29 cellular contexts compared by ENCODE assay signal in genomic region chr10:67519434-67519833, GRCh38.
"Had no signal": no experiment of that assay in that cellular context is flagged by ENCODE, and none has a peak within 500 bp of the region (broad histone marks: within the 10 kb centered on the region; RNA-seq: fewer than 3 reads in every experiment).

No MANE protein-coding gene starts in this region.

- H3K27ac Mint-ChIP-seq: activated CD4-positive, alpha-beta memory T cell treated with anti-CD3 and anti-CD28 coated beads for 36 hours; activated naive CD4-positive, alpha-beta T cell treated with anti-CD3 and anti-CD28 coated beads for 36 hours; activated naive CD8-positive, alpha-beta T cell treated with anti-CD3 and anti-CD28 coated beads for 36 hours; activated T-helper 1 cell treated with anti-CD3 and anti-CD28 coated beads, Interleukin-12 subunit alpha, Interleukin-12 subunit beta, Interleukin-2, Interleukin-4 antibody, amounts not matched to agents 30 ng/mL and 10 ng/mL and 1 ng/mL, durations not matched to agents 14 hours and 24 hours and 36 hours; brain; endodermal cell; natural killer cell treated with Interleukin-12 subunit alpha and Interleukin-12 subunit beta and Interleukin-15 and Interleukin-18, amount 100 ng/mL, for 72 hours; stimulated activated effector memory CD8-positive, alpha-beta T cell treated with anti-CD3 and anti-CD28 coated beads, Interleukin-12 subunit alpha, Interleukin-12 subunit beta, amount 100 ng/mL, for 72 hours; stimulated activated naive CD8-positive, alpha-beta T cell treated with anti-CD3 and anti-CD28 coated beads, Interleukin-15, Interleukin-2, amounts not matched to agents 100 ng/mL and 50 ng/mL, for 24 hours; T-helper 1 cell treated with Interleukin-12 subunit alpha and Interleukin-12 subunit beta and Interleukin-4 antibody, amounts not matched to agents 30 μg/mL and 1 μg/mL, for 36 hours had no signal

- H3K36me3 ChIP-seq: ascending aorta, lower lobe of right lung, neutrophil, sigmoid colon, thoracic aorta, WERI-Rb-1 had no signal

- H3K9me3 Mint-ChIP-seq: activated CD4-positive, alpha-beta memory T cell treated with anti-CD3 and anti-CD28 coated beads for 36 hours; activated naive CD4-positive, alpha-beta T cell treated with anti-CD3 and anti-CD28 coated beads for 36 hours; activated naive CD8-positive, alpha-beta T cell treated with anti-CD3 and anti-CD28 coated beads for 36 hours; activated T-helper 1 cell treated with anti-CD3 and anti-CD28 coated beads, Interleukin-12 subunit alpha, Interleukin-12 subunit beta, Interleukin-2, Interleukin-4 antibody, amounts not matched to agents 30 ng/mL and 10 ng/mL and 1 ng/mL, durations not matched to agents 14 hours and 24 hours and 36 hours; brain; endodermal cell; natural killer cell treated with Interleukin-12 subunit alpha and Interleukin-12 subunit beta and Interleukin-15 and Interleukin-18, amount 100 ng/mL, for 72 hours; stimulated activated effector memory CD8-positive, alpha-beta T cell treated with anti-CD3 and anti-CD28 coated beads, Interleukin-12 subunit alpha, Interleukin-12 subunit beta, amount 100 ng/mL, for 72 hours; stimulated activated naive CD8-positive, alpha-beta T cell treated with anti-CD3 and anti-CD28 coated beads, Interleukin-15, Interleukin-2, amounts not matched to agents 100 ng/mL and 50 ng/mL, for 24 hours; T-helper 1 cell treated with Interleukin-12 subunit alpha and Interleukin-12 subunit beta and Interleukin-4 antibody, amounts not matched to agents 30 μg/mL and 1 μg/mL, for 36 hours had no signal

- H3K27me3 Mint-ChIP-seq: activated CD4-positive, alpha-beta memory T cell treated with anti-CD3 and anti-CD28 coated beads for 36 hours; activated naive CD8-positive, alpha-beta T cell treated with anti-CD3 and anti-CD28 coated beads for 36 hours; brain; natural killer cell treated with Interleukin-12 subunit alpha and Interleukin-12 subunit beta and Interleukin-15 and Interleukin-18, amount 100 ng/mL, for 72 hours; stimulated activated naive CD8-positive, alpha-beta T cell treated with anti-CD3 and anti-CD28 coated beads, Interleukin-15, Interleukin-2, amounts not matched to agents 100 ng/mL and 50 ng/mL, for 24 hours had no signal

- DNase-seq: activated CD4-positive, alpha-beta memory T cell treated with anti-CD3 and anti-CD28 coated beads for 36 hours; activated CD4-positive, alpha-beta T cell treated with anti-CD3 and anti-CD28 coated beads for 48 hours; activated CD8-positive, alpha-beta memory T cell treated with anti-CD3 and anti-CD28 coated beads, Interleukin-2, amount 50 U/mL, for 4 hours; activated effector memory CD4-positive, alpha-beta T cell treated with anti-CD3 and anti-CD28 coated beads, Interleukin-2, amount 50 U/mL, for 16 hours; activated naive CD4-positive, alpha-beta T cell treated with anti-CD3 and anti-CD28 coated beads for 36 hours; activated naive CD8-positive, alpha-beta T cell treated with anti-CD3 and anti-CD28 coated beads for 36 hours; activated T-cell treated with anti-CD3 and anti-CD28 coated beads, Interleukin-2, amount 50 U/mL, for 1 hour; caudate nucleus; cortex of kidney; endodermal cell; foreskin fibroblast; head of caudate nucleus; lower lobe of right lung; mucosa of descending colon; sigmoid colon; small intestine; stimulated activated CD4-positive, alpha-beta T cell treated with anti-CD3 and anti-CD28 coated beads, Interleukin-4, amount 100 ng/mL, for 24 hours; T-helper 9 cell; trophoblast cell; WERI-Rb-1 had no signal

- H3K27ac ChIP-seq: ascending aorta, lower lobe of right lung, neutrophil, sigmoid colon, thoracic aorta, WERI-Rb-1 had no signal

- H3K4me3 Mint-ChIP-seq: activated CD4-positive, alpha-beta memory T cell treated with anti-CD3 and anti-CD28 coated beads for 36 hours; activated naive CD4-positive, alpha-beta T cell treated with anti-CD3 and anti-CD28 coated beads for 36 hours; activated naive CD8-positive, alpha-beta T cell treated with anti-CD3 and anti-CD28 coated beads for 36 hours; activated T-helper 1 cell treated with anti-CD3 and anti-CD28 coated beads, Interleukin-12 subunit alpha, Interleukin-12 subunit beta, Interleukin-2, Interleukin-4 antibody, amounts not matched to agents 30 ng/mL and 10 ng/mL and 1 ng/mL, durations not matched to agents 14 hours and 24 hours and 36 hours; brain; endodermal cell; natural killer cell treated with Interleukin-12 subunit alpha and Interleukin-12 subunit beta and Interleukin-15 and Interleukin-18, amount 100 ng/mL, for 72 hours; stimulated activated effector memory CD8-positive, alpha-beta T cell treated with anti-CD3 and anti-CD28 coated beads, Interleukin-12 subunit alpha, Interleukin-12 subunit beta, amount 100 ng/mL, for 72 hours; stimulated activated naive CD8-positive, alpha-beta T cell treated with anti-CD3 and anti-CD28 coated beads, Interleukin-15, Interleukin-2, amounts not matched to agents 100 ng/mL and 50 ng/mL, for 24 hours; T-helper 1 cell treated with Interleukin-12 subunit alpha and Interleukin-12 subunit beta and Interleukin-4 antibody, amounts not matched to agents 30 μg/mL and 1 μg/mL, for 36 hours had no signal

- H3K36me3 Mint-ChIP-seq: activated CD4-positive, alpha-beta memory T cell treated with anti-CD3 and anti-CD28 coated beads for 36 hours; activated naive CD8-positive, alpha-beta T cell treated with anti-CD3 and anti-CD28 coated beads for 36 hours; brain; natural killer cell treated with Interleukin-12 subunit alpha and Interleukin-12 subunit beta and Interleukin-15 and Interleukin-18, amount 100 ng/mL, for 72 hours; stimulated activated effector memory CD8-positive, alpha-beta T cell treated with anti-CD3 and anti-CD28 coated beads, Interleukin-12 subunit alpha, Interleukin-12 subunit beta, amount 100 ng/mL, for 72 hours had no signal

- H3K4me3 ChIP-seq: ascending aorta, lower lobe of right lung, mucosa of descending colon, sigmoid colon, thoracic aorta had no signal

- H3K4me1 Mint-ChIP-seq: stimulated activated effector memory CD8-positive, alpha-beta T cell treated with anti-CD3 and anti-CD28 coated beads, Interleukin-12 subunit alpha, Interleukin-12 subunit beta, amount 100 ng/mL, for 72 hours had no signal

- H3K4me1 ChIP-seq: ascending aorta, lower lobe of right lung had no signal

- H3K9me3 ChIP-seq: ascending aorta, lower lobe of right lung, mucosa of descending colon, neutrophil, sigmoid colon, thoracic aorta had no signal

- H3K27me3 ChIP-seq: ascending aorta, neutrophil, sigmoid colon had no signal
